Comparison of ENCODE assay signal across 26 cellular contexts in the genomic region with DNA sequence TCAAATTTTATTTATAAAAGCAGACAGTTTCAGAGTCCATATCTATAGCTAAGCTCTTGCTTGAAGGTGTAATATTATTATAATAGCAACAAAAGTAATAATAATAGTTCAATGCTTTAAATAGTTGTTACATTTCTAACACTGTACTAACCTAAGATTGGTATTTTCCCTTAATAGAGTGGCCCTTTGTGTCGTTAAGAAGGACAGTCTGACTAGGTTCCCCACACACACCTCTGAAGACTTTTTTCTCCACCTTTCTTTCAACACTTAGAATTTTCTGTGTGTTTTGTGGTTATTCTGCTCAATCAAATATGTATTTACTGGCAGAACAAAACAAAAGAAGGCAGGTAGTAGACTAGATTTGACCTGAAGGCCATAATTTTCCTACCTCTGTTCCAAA.
DNase-seq lines count a peak whose midpoint lies in the region; ATAC-seq and TF ChIP-seq lines count a peak whose summit lies in the region.
"Had no signal": no experiment of that assay in that cellular context is flagged by ENCODE, and none has a peak within 500 bp of the region (broad histone marks: within the 10 kb centered on the region; RNA-seq: fewer than 3 reads in every experiment).

No MANE protein-coding gene starts in this region.

- H3K4me1 ChIP-seq in gastrocnemius medialis = no peaks in the 10 kb centered on the region
- H3K4me1 ChIP-seq: BE2C, breast epithelium, esophagus squamous epithelium, gastroesophageal sphincter, lower lobe of right lung, prostate gland had no signal

- H3K27me3 ChIP-seq in gastrocnemius medialis = no peaks in the 10 kb centered on the region
- H3K27me3 ChIP-seq: BE2C, breast epithelium, esophagus squamous epithelium, gastroesophageal sphincter had no signal

- no peaks in the 10 kb centered on the region for H3K36me3 ChIP-seq in gastrocnemius medialis
- H3K36me3 ChIP-seq: BE2C, breast epithelium, esophagus squamous epithelium, gastroesophageal sphincter, lower lobe of right lung, prostate gland had no signal

- in situ Hi-C loops in gastrocnemius medialis (cut with MboI; ENCODE audit: low sequenced_read_pairs in 4 of 4) = no loop called here

- no peak for TF ChIP-seq POLR2A in gastrocnemius medialis (IDR thresholded peaks at IDR 0.05)

- no peak overlapping the region for H3K4me3 ChIP-seq in gastrocnemius medialis
- H3K4me3 ChIP-seq: breast epithelium, esophagus squamous epithelium, gastroesophageal sphincter, lower lobe of right lung, prostate gland had no signal

- DNase-seq in gastrocnemius medialis (no peak), head of caudate nucleus (no peak), glomerular visceral epithelial cell (ENCODE audit: extremely low spot score) (no peak)
- DNase-seq: activated CD4-positive, CD25-positive, alpha-beta regulatory T cell treated with anti-CD3 and anti-CD28 coated beads, Interleukin-2, amount 50 U/mL, for 72 hours; activated naive CD4-positive, alpha-beta T cell treated with anti-CD3 and anti-CD28 coated beads for 36 hours; activated T-cell treated with anti-CD3 and anti-CD28 coated beads, Interleukin-2, amount 50 U/mL, for 48 hours; amniotic stem cell; BE2C; endodermal cell; esophagus squamous epithelium; HFFc6; kidney; lower lobe of right lung; NCI-H1105 treated with DMSO at 0.1 percent for 48 hours; NCI-H2081 treated with DMSO at 0.1 percent for 48 hours; NCI-H510A; SHP77 treated with DMSO at 0.1 percent for 48 hours had no signal

- ATAC-seq in GM18511 (IDR thresholded peaks at IDR 0.05; ENCODE audit: unreplicated experiment) (peak; percentile 35), GM19372 (IDR thresholded peaks at IDR 0.05; ENCODE audit: low read depth, unreplicated experiment) (peak; percentile 35), HG02798 (IDR thresholded peaks at IDR 0.05; ENCODE audit: poor library complexity, unreplicated experiment) (peak; percentile 37), HG03460 (IDR thresholded peaks at IDR 0.05; ENCODE audit: unreplicated experiment) (peak; percentile 16), gastrocnemius medialis (no peak), HG03139 (IDR thresholded peaks at IDR 0.05; ENCODE audit: unreplicated experiment) (no peak)
- ATAC-seq: gastroesophageal sphincter, lower lobe of right lung had no signal

- no peaks in the 10 kb centered on the region for H3K9me3 ChIP-seq in gastrocnemius medialis
- H3K9me3 ChIP-seq: BE2C, breast epithelium, esophagus squamous epithelium, gastroesophageal sphincter, lower lobe of right lung, prostate gland had no signal

- intact Hi-C loops in gastrocnemius medialis (cut with DNase I; ENCODE audit: low total_unique reads) = no loop called here
- intact Hi-C loops in head of caudate nucleus (cut with DNase I) = no loop called here

- H3K27ac ChIP-seq in gastrocnemius medialis = peak overlapping the region in 2 of 4 donors; percentile 2 to 43
- H3K27ac ChIP-seq: breast epithelium, esophagus squamous epithelium, gastroesophageal sphincter, HL-60, lower lobe of right lung, prostate gland had no signal

- TF ChIP-seq CTCF in gastrocnemius medialis (IDR thresholded peaks at IDR 0.05 in 4 of 5, conservative IDR thresholded peaks at IDR 0.05 in 1 of 5) = no peak

Comparison
In these comparisons a context has a peak if more than half of its experiments do, and no peak if none do; other contexts are left out.
1. ATAC-seq: peak in GM18511 (single experiment), GM19372 (single experiment), HG02798 (single experiment) and HG03460 (single experiment); none in gastrocnemius medialis (0 of 2) and HG03139 (single experiment).